Comparison of ENCODE assay signal across 9 cellular contexts in genomic region chr9:109315889-109316640, GRCh38. TPM values are rescaled to one million over a fixed set of nuclear protein-coding genes. Genes with fewer than 3 reads are reported as not detected.
DNase-seq lines count a peak whose midpoint lies in the region; ATAC-seq and TF ChIP-seq lines count a peak whose summit lies in the region.
"Had no signal": no experiment of that assay in that cellular context is flagged by ENCODE, and none has a peak within 500 bp of the region (broad histone marks: within the 10 kb centered on the region; RNA-seq: fewer than 3 reads in every experiment).

No MANE protein-coding gene starts in this region.

- H3K27me3 ChIP-seq in ascending aorta = peaks cover 6% of the 10 kb centered on the region
- H3K27me3 ChIP-seq in left lung = peaks cover 10 to 84% of the 10 kb centered on the region in 2 donors

- intact Hi-C loops in ascending aorta (cut with DNase I) (no loop called here), left lung (cut with DNase I) (no loop called here)

- peaks cover 35% of the 10 kb centered on the region for H3K27me3 Mint-ChIP-seq in progenitor cell of endocrine pancreas

- peaks cover 29% of the 10 kb centered on the region for H3K4me1 Mint-ChIP-seq in progenitor cell of endocrine pancreas (ENCODE audit: low read depth)

- H3K27ac ChIP-seq in ascending aorta (no peak overlapping the region), left lung (peak overlapping the region in 1 of 2 donors; percentile 59)

- DNase-seq in Ammon's horn (ENCODE audit: low spot score) = peak; percentile 90
- DNase-seq in NCI-H1930 (lab: John Stamatoyannopoulos, UW) = peak; percentile 33 to 61
- peak; percentile 23 to 87 for DNase-seq in ascending aorta (ENCODE audit: low spot score in 2 of 2)
- DNase-seq in left lung = peak; percentile 85 to 88
- no peak for DNase-seq in progenitor cell of endocrine pancreas (ENCODE audit: low spot score, unreplicated experiment)
- no peak for DNase-seq in ecto neural progenitor cell (ENCODE audit: low spot score)
- no peak for DNase-seq in RPMI8226

- ATAC-seq in left lung (peak; percentile 85), HG03460 (IDR thresholded peaks at IDR 0.05; ENCODE audit: unreplicated experiment) (no peak)

- no peak overlapping the region for H3K27ac Mint-ChIP-seq in progenitor cell of endocrine pancreas

- no peak overlapping the region for H3K4me3 Mint-ChIP-seq in progenitor cell of endocrine pancreas (ENCODE audit: low read depth)
- H3K4me3 Mint-ChIP-seq: neural crest cell had no signal

- H3K9me3 ChIP-seq in ascending aorta (no peaks in the 10 kb centered on the region), left lung (no peaks in the 10 kb centered on the region)

- H3K36me3 ChIP-seq in ascending aorta (no peaks in the 10 kb centered on the region), left lung (no peaks in the 10 kb centered on the region)

- H3K4me3 ChIP-seq in ascending aorta (no peak overlapping the region), left lung (no peak overlapping the region)

- H3K9me3 Mint-ChIP-seq in progenitor cell of endocrine pancreas (ENCODE audit: low read depth) = no peaks in the 10 kb centered on the region
- H3K9me3 Mint-ChIP-seq: neural crest cell had no signal

- H3K4me1 ChIP-seq in ascending aorta = peaks cover 3 to 8% of the 10 kb centered on the region in 2 donors
- H3K4me1 ChIP-seq in left lung = peaks cover 0 to 34% of the 10 kb centered on the region in 2 donors

- TF ChIP-seq CTCF in ascending aorta (IDR thresholded peaks at IDR 0.05) (no peak), left lung (IDR thresholded peaks at IDR 0.05) (no peak), progenitor cell of endocrine pancreas (IDR thresholded peaks at IDR 0.05; ENCODE audit: unreplicated experiment) (no peak)

- no peaks in the 10 kb centered on the region for H3K36me3 Mint-ChIP-seq in progenitor cell of endocrine pancreas (ENCODE audit: insufficient read depth)

RNA-seq across cellular contexts. Expression of gene EPB41L4B, which starts 4.8 kb away (rescaled TPM):
- total RNA-seq in ascending aorta = not detected
- total RNA-seq in left lung = 10 to 100 TPM; 11.6 to 17.7 TPM
- 7.7 and 7.8 TPM in 2 replicates for total RNA-seq in progenitor cell of endocrine pancreas

Comparison
In these comparisons a context has a peak if more than half of its experiments do, and no peak if none do; other contexts are left out.
1. DNase-seq: peak in Ammon's horn (single experiment), NCI-H1930 (2 of 2), ascending aorta (2 of 2) and left lung (2 of 2); none in progenitor cell of endocrine pancreas (single experiment), ecto neural progenitor cell (single experiment) and RPMI8226 (single experiment).